Comparison of ENCODE assay signal across 14 cellular contexts in genomic region chr3:29679967-29680366, GRCh38.
DNase-seq lines count a peak whose midpoint lies in the region; TF ChIP-seq lines count a peak whose summit lies in the region.
"Had no signal": no experiment of that assay in that cellular context is flagged by ENCODE, and none has a peak within 500 bp of the region (broad histone marks: within the 10 kb centered on the region; RNA-seq: fewer than 3 reads in every experiment).

No MANE protein-coding gene starts in this region.

- H3K4me1 Mint-ChIP-seq in mesothelial cell of epicardium: peaks cover 48% of the 10 kb centered on the region
- peaks cover 7% of the 10 kb centered on the region for H3K4me1 Mint-ChIP-seq in activated T-cell treated with anti-CD3 and anti-CD28 coated beads, Interleukin-2, amount 50 U/mL, for 24 hours (ENCODE audit: low read depth)
- H3K4me1 Mint-ChIP-seq in activated T-helper 1 cell treated with anti-CD3 and anti-CD28 coated beads, Interleukin-12 subunit alpha, Interleukin-12 subunit beta, Interleukin-2, Interleukin-4 antibody, amounts not matched to agents 30 ng/mL and 10 ng/mL and 1 ng/mL, durations not matched to agents 14 hours and 24 hours and 36 hours (ENCODE audit: low read depth): no peaks in the 10 kb centered on the region
- H3K4me1 Mint-ChIP-seq: B cell had no signal

- H2BK120ac ChIP-seq in neuronal stem cell (ENCODE audit: low read depth, low read length): no peak overlapping the region

- peak overlapping the region; percentile 31 for H3K27ac ChIP-seq in left ventricle myocardium inferior (replicated peaks)
- H3K27ac ChIP-seq in right atrium auricular region: peak overlapping the region in 1 of 2 donors; percentile 8
- H3K27ac ChIP-seq in OCI-LY1 (ENCODE audit: low read depth, low read length, poor library complexity, severe bottlenecking): peak overlapping the region; percentile 10
- H3K27ac ChIP-seq in neuronal stem cell (replicated peaks; ENCODE audit: low read length): no peak overlapping the region
- no peak overlapping the region for H3K27ac ChIP-seq in PC-9
- H3K27ac ChIP-seq: HL-60 had no signal

- no peaks in the 10 kb centered on the region for H3K9me2 ChIP-seq in OCI-LY1 (ENCODE audit: low read depth, low read length)
- H3K9me2 ChIP-seq in PC-9 (ENCODE audit: insufficient read depth): no peaks in the 10 kb centered on the region

- intact Hi-C loops in left ventricle myocardium inferior (cut with micrococcal nuclease) (loop anchor here (5.0 kb wide), 1 partner anchor 618 kb away; no protein-coding TSS in a partner anchor), PC-9 (cut with micrococcal nuclease; ENCODE audit: unreplicated experiment) (no loop called here)
- intact Hi-C loops in activated T-helper 1 cell treated with anti-CD3 and anti-CD28 coated beads, Interleukin-12 subunit alpha, Interleukin-12 subunit beta, Interleukin-2, Interleukin-4 antibody, amounts not matched to agents 30 ng/mL and 10 ng/mL and 1 ng/mL, durations not matched to agents 14 hours and 24 hours and 36 hours (cut with micrococcal nuclease): no loop called here

- no peaks in the 10 kb centered on the region for H3K36me3 ChIP-seq in left ventricle myocardium inferior
- no peaks in the 10 kb centered on the region for H3K36me3 ChIP-seq in right atrium auricular region
- H3K36me3 ChIP-seq in OCI-LY1 (ENCODE audit: insufficient read depth, low read length): no peaks in the 10 kb centered on the region; the same call in 1 of the 2 replicates
- no peaks in the 10 kb centered on the region for H3K36me3 ChIP-seq in neuronal stem cell (replicated peaks in 1 of 2; ENCODE audit: control insufficient read depth in 2 of 2, insufficient read depth in 2 of 2, low read length in 2 of 2)
- no peaks in the 10 kb centered on the region for H3K36me3 ChIP-seq in PC-9 (ENCODE audit: low read depth)

- no CpG with 5 or more reads among the region's 4 CpGs for WGBS in neuronal stem cell (ENCODE audit: extremely low coverage in 2 of 2, insufficient read length in 2 of 2, insufficient replicate concordance in 1 of 2), 2 donors

- POLR2A ChIA-PET in PC-9 (lab: Charles Lee; ENCODE audit: unreplicated experiment): no interaction called here

- no peak for TF ChIP-seq CTCF in left ventricle myocardium inferior (IDR thresholded peaks at IDR 0.05; ENCODE audit: borderline replicate concordance)
- TF ChIP-seq CTCF in right atrium auricular region (IDR thresholded peaks at IDR 0.05): no peak
- no peak for TF ChIP-seq CTCF in OCI-LY1 (IDR thresholded peaks at IDR 0.05; ENCODE audit: low read length)
- TF ChIP-seq CTCF in mesothelial cell of epicardium (IDR thresholded peaks at IDR 0.05; ENCODE audit: unreplicated experiment): no peak
- TF ChIP-seq CTCF in PC-9 (conservative IDR thresholded peaks at IDR 0.05): no peak

- H3K23ac ChIP-seq in neuronal stem cell (ENCODE audit: low read depth, low read length, poor library complexity): no peak overlapping the region

- H3K36me3 Mint-ChIP-seq in mesothelial cell of epicardium: peaks cover 11% of the 10 kb centered on the region
- no peaks in the 10 kb centered on the region for H3K36me3 Mint-ChIP-seq in activated T-cell treated with anti-CD3 and anti-CD28 coated beads, Interleukin-2, amount 50 U/mL, for 24 hours (ENCODE audit: low read depth)
- no peaks in the 10 kb centered on the region for H3K36me3 Mint-ChIP-seq in activated T-helper 1 cell treated with anti-CD3 and anti-CD28 coated beads, Interleukin-12 subunit alpha, Interleukin-12 subunit beta, Interleukin-2, Interleukin-4 antibody, amounts not matched to agents 30 ng/mL and 10 ng/mL and 1 ng/mL, durations not matched to agents 14 hours and 24 hours and 36 hours (ENCODE audit: low read depth)

- H3K79me1 ChIP-seq in neuronal stem cell (ENCODE audit: low read depth, low read length): no peaks in the 10 kb centered on the region

- H3K27me3 ChIP-seq in left ventricle myocardium inferior (ENCODE audit: low read depth) (no peaks in the 10 kb centered on the region), right atrium auricular region (no peaks in the 10 kb centered on the region), OCI-LY1 (ENCODE audit: insufficient read depth, low read length) (no peaks in the 10 kb centered on the region), neuronal stem cell (ENCODE audit: control insufficient read depth in 3 of 3, insufficient read depth in 3 of 3, low read depth in 1 of 3, low read length in 3 of 3) (no peaks in the 10 kb centered on the region), PC-9 (ENCODE audit: insufficient read depth, low read depth) (no peaks in the 10 kb centered on the region)

- H3K9ac ChIP-seq in OCI-LY1 (ENCODE audit: low read length) (no peak overlapping the region), neuronal stem cell (ENCODE audit: low read depth, low read length, poor library complexity) (no peak overlapping the region)

- no peak overlapping the region for H3K18ac ChIP-seq in neuronal stem cell (ENCODE audit: low read length)

- H3K9me3 ChIP-seq in left ventricle myocardium inferior (replicated peaks) (peaks cover 21% of the 10 kb centered on the region), right atrium auricular region (no peaks in the 10 kb centered on the region), OCI-LY1 (ENCODE audit: low read length) (no peaks in the 10 kb centered on the region; the same call in 1 of the 2 replicates), neuronal stem cell (replicated peaks in 1 of 2; ENCODE audit: control insufficient read depth in 2 of 2, insufficient read depth in 1 of 2, low read depth in 1 of 2, low read length in 2 of 2) (no peaks in the 10 kb centered on the region), PC-9 (ENCODE audit: insufficient read depth, low read depth) (no peaks in the 10 kb centered on the region)

- H4K8ac ChIP-seq in neuronal stem cell (ENCODE audit: low read depth, low read length): no peak overlapping the region

- H2BK15ac ChIP-seq in neuronal stem cell (ENCODE audit: low read length): no peak overlapping the region

- H3K4me1 ChIP-seq in left ventricle myocardium inferior (peaks cover 25% of the 10 kb centered on the region), right atrium auricular region (peaks cover 0 to 21% of the 10 kb centered on the region in 2 donors), OCI-LY1 (ENCODE audit: insufficient read depth, low read length, severe bottlenecking) (peaks cover 24% of the 10 kb centered on the region), neuronal stem cell (ENCODE audit: control insufficient read depth in 2 of 2, insufficient read depth in 1 of 2, low read depth in 1 of 2, low read length in 2 of 2) (peaks cover 2 to 5% of the 10 kb centered on the region in 2 donors), PC-9 (replicated peaks; ENCODE audit: insufficient read depth) (peaks cover 12% of the 10 kb centered on the region)

- no peak overlapping the region for H3K4me3 Mint-ChIP-seq in mesothelial cell of epicardium
- H3K4me3 Mint-ChIP-seq in activated T-cell treated with anti-CD3 and anti-CD28 coated beads, Interleukin-2, amount 50 U/mL, for 24 hours: no peak overlapping the region
- no peak overlapping the region for H3K4me3 Mint-ChIP-seq in activated T-helper 1 cell treated with anti-CD3 and anti-CD28 coated beads, Interleukin-12 subunit alpha, Interleukin-12 subunit beta, Interleukin-2, Interleukin-4 antibody, amounts not matched to agents 30 ng/mL and 10 ng/mL and 1 ng/mL, durations not matched to agents 14 hours and 24 hours and 36 hours
- H3K4me3 Mint-ChIP-seq: B cell; CD4-positive, alpha-beta T cell had no signal

- H3K4ac ChIP-seq in neuronal stem cell (ENCODE audit: low read length): no peak overlapping the region

- no peaks in the 10 kb centered on the region for H4K20me1 ChIP-seq in OCI-LY1 (ENCODE audit: insufficient read depth, low read length)
- H4K20me1 ChIP-seq in PC-9 (ENCODE audit: insufficient read depth): no peaks in the 10 kb centered on the region

- H2AFZ ChIP-seq in OCI-LY1 (ENCODE audit: low read length) (no peak overlapping the region), neuronal stem cell (ENCODE audit: low read length) (peak overlapping the region; percentile 4), PC-9 (no peak overlapping the region)

- no TSS peak for BruUV-seq in PC-9 (replicated peaks; lab: Mats Ljungman, UMichigan)

- H2BK12ac ChIP-seq in neuronal stem cell (ENCODE audit: low read length): no peak overlapping the region

- no peak overlapping the region for H2BK5ac ChIP-seq in neuronal stem cell (ENCODE audit: low read length)

- H3K4me2 ChIP-seq in OCI-LY1 (ENCODE audit: low read length) (no peak overlapping the region), neuronal stem cell (ENCODE audit: insufficient read depth, low read length, poor library complexity, severe bottlenecking) (no peak overlapping the region), PC-9 (no peak overlapping the region)

- DNase-seq in left ventricle myocardium inferior: no peak
- DNase-seq in right atrium auricular region (ENCODE audit: low spot score): no peak
- DNase-seq in mesothelial cell of epicardium (ENCODE audit: low spot score in 2 of 2, unreplicated experiment in 2 of 2): no peak
- DNase-seq in neuronal stem cell (ENCODE audit: low spot score): no peak
- DNase-seq in activated T-cell treated with anti-CD3 and anti-CD28 coated beads, Interleukin-2, amount 50 U/mL, for 24 hours: no peak
- no peak for DNase-seq in activated T-helper 1 cell treated with anti-CD3 and anti-CD28 coated beads, Interleukin-12 subunit alpha, Interleukin-12 subunit beta, Interleukin-2, Interleukin-4 antibody, amounts not matched to agents 30 ng/mL and 10 ng/mL and 1 ng/mL, durations not matched to agents 14 hours and 24 hours and 36 hours (ENCODE audit: low spot score)
- no peak for DNase-seq in PC-9
- DNase-seq: C1 segment of cervical spinal cord; Calu3; CD4-positive, alpha-beta T cell; DMS 273 treated with DMSO at 0.1 percent for 48 hours had no signal

- no peak overlapping the region for H4K91ac ChIP-seq in neuronal stem cell (ENCODE audit: low read depth, low read length, poor library complexity)

- CTCF ChIA-PET in PC-9 (lab: Charles Lee): no interaction called here

- H3F3A ChIP-seq in OCI-LY1 (ENCODE audit: insufficient read depth, low read length) (no peaks in the 10 kb centered on the region), PC-9 (ENCODE audit: insufficient read depth, low read depth) (no peaks in the 10 kb centered on the region)

- no peak overlapping the region for H2AK5ac ChIP-seq in neuronal stem cell (ENCODE audit: low read depth, low read length)

- H3K14ac ChIP-seq in neuronal stem cell (ENCODE audit: low read length): no peak overlapping the region

- H3K9me3 Mint-ChIP-seq in mesothelial cell of epicardium: peaks cover 14% of the 10 kb centered on the region
- H3K9me3 Mint-ChIP-seq in activated T-cell treated with anti-CD3 and anti-CD28 coated beads, Interleukin-2, amount 50 U/mL, for 24 hours: peaks cover 3% of the 10 kb centered on the region
- peaks cover 5% of the 10 kb centered on the region for H3K9me3 Mint-ChIP-seq in activated T-helper 1 cell treated with anti-CD3 and anti-CD28 coated beads, Interleukin-12 subunit alpha, Interleukin-12 subunit beta, Interleukin-2, Interleukin-4 antibody, amounts not matched to agents 30 ng/mL and 10 ng/mL and 1 ng/mL, durations not matched to agents 14 hours and 24 hours and 36 hours
- H3K9me3 Mint-ChIP-seq: CD4-positive, alpha-beta T cell had no signal

- no peaks in the 10 kb centered on the region for H3K27me3 Mint-ChIP-seq in mesothelial cell of epicardium (ENCODE audit: low read depth)
- no peaks in the 10 kb centered on the region for H3K27me3 Mint-ChIP-seq in activated T-cell treated with anti-CD3 and anti-CD28 coated beads, Interleukin-2, amount 50 U/mL, for 24 hours
- peaks cover 3% of the 10 kb centered on the region for H3K27me3 Mint-ChIP-seq in activated T-helper 1 cell treated with anti-CD3 and anti-CD28 coated beads, Interleukin-12 subunit alpha, Interleukin-12 subunit beta, Interleukin-2, Interleukin-4 antibody, amounts not matched to agents 30 ng/mL and 10 ng/mL and 1 ng/mL, durations not matched to agents 14 hours and 24 hours and 36 hours (ENCODE audit: insufficient read depth)
- H3K27me3 Mint-ChIP-seq: B cell; CD4-positive, alpha-beta T cell had no signal

- H3K79me2 ChIP-seq in OCI-LY1 (ENCODE audit: insufficient read depth, low read length) (no peaks in the 10 kb centered on the region), PC-9 (ENCODE audit: low read depth) (no peaks in the 10 kb centered on the region)

- H3K4me3 ChIP-seq in left ventricle myocardium inferior (no peak overlapping the region), right atrium auricular region (no peak overlapping the region), OCI-LY1 (ENCODE audit: low read depth, low read length, poor library complexity, severe bottlenecking) (no peak overlapping the region), neuronal stem cell (ENCODE audit: low read length in 2 of 2) (no peak overlapping the region), PC-9 (no peak overlapping the region)

- peak overlapping the region; percentile 39 for H3K27ac Mint-ChIP-seq in mesothelial cell of epicardium
- no peak overlapping the region for H3K27ac Mint-ChIP-seq in activated T-cell treated with anti-CD3 and anti-CD28 coated beads, Interleukin-2, amount 50 U/mL, for 24 hours
- no peak overlapping the region for H3K27ac Mint-ChIP-seq in activated T-helper 1 cell treated with anti-CD3 and anti-CD28 coated beads, Interleukin-12 subunit alpha, Interleukin-12 subunit beta, Interleukin-2, Interleukin-4 antibody, amounts not matched to agents 30 ng/mL and 10 ng/mL and 1 ng/mL, durations not matched to agents 14 hours and 24 hours and 36 hours
- H3K27ac Mint-ChIP-seq: B cell; CD4-positive, alpha-beta T cell had no signal

Comparison
In these comparisons a context has a peak if more than half of its experiments do, and no peak if none do; other contexts are left out.
1. H3K27ac ChIP-seq: peak in left ventricle myocardium inferior (single experiment) and OCI-LY1 (single experiment); none in neuronal stem cell (single experiment) and PC-9 (single experiment).